ENCODE assay signal across 1 cellular context in the genomic region with DNA sequence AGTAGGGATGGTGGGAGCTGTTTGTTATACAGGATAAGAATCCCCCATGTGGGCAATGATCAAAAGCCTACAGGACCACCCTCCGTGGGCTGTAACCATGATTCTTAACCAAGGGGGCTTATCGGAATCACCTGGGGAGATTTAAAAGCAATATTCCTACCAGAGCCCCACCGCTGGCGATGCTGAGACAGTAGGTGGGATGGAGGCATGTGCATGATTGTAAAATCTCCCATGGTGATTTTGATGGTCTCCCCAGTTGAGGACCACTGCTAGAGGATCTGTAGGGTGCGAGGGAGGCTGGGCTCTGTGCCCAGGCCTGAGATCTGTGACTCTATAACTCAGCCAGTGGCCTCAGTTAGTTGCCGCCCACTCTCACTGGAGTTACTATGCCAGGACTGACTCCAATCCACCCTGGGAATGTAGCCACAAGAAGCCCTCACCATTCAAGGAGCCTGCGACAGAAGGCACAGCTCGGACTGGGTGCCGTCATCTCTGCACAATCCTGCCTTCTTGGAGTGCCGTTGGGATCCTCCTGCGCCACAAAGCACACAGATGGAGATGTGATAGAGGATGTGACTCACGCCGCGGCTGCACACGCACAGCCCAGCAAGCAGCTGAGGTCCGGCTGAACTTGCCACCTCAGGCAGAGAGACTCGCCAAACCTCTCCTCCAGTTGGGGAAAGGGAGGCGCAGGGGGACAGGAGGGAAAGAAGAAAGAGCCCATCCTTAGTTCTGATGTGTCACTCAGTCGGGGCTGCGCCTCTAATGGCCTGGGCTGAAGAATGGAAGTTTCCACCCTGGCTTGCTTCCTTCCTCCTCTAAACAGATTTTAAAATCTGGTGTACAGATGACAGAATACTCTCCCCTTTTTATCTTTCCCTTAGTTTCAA.
TF ChIP-seq lines count a peak whose summit lies in the region.

No MANE protein-coding gene starts in this region.

TF ChIP-seq in HepG2, 621 proteins besides CTCF, POLR2A, EP300 and RAD21:
- TF ChIP-seq LRRFIP1 (CRISPR knock-in tag; conservative IDR thresholded peaks at IDR 0.05) (no peak), ZNF263 (CRISPR knock-in tag; IDR thresholded peaks at IDR 0.05) (no peak), ZNF713 (CRISPR knock-in tag; IDR thresholded peaks at IDR 0.05) (no peak), KMT2B (CRISPR knock-in tag; IDR thresholded peaks at IDR 0.05) (no peak), MAFF (IDR thresholded peaks at IDR 0.05; ENCODE audit: low read depth, low read length) (no peak), ZNF792 (CRISPR knock-in tag; IDR thresholded peaks at IDR 0.05) (no peak), ZSCAN9 (CRISPR knock-in tag; IDR thresholded peaks at IDR 0.05; ENCODE audit: borderline replicate concordance) (no peak), HMG20B (CRISPR knock-in tag; conservative IDR thresholded peaks at IDR 0.05) (no peak), SMAD1 (CRISPR knock-in tag; IDR thresholded peaks at IDR 0.05; ENCODE audit: borderline replicate concordance, low read depth) (no peak), ZMAT3 (CRISPR knock-in tag; conservative IDR thresholded peaks at IDR 0.05) (no peak), PAF1 (CRISPR knock-in tag; IDR thresholded peaks at IDR 0.05) (no peak), ZNF7 (CRISPR knock-in tag; IDR thresholded peaks at IDR 0.05) (no peak), ZNF44 (CRISPR knock-in tag; IDR thresholded peaks at IDR 0.05) (no peak), MAFG (CRISPR knock-in tag; IDR thresholded peaks at IDR 0.05) (no peak), ZBTB2 (CRISPR knock-in tag; IDR thresholded peaks at IDR 0.05; ENCODE audit: low read depth) (no peak), ZNF652 (CRISPR knock-in tag; IDR thresholded peaks at IDR 0.05; ENCODE audit: borderline replicate concordance, low read depth) (no peak), CEBPZ (IDR thresholded peaks at IDR 0.05; ENCODE audit: low read length) (no peak), ZNF33B (CRISPR knock-in tag; IDR thresholded peaks at IDR 0.05) (no peak), SUZ12 (IDR thresholded peaks at IDR 0.05; ENCODE audit: low read depth, low read length) (no peak), ZNF781 (CRISPR knock-in tag; IDR thresholded peaks at IDR 0.05; ENCODE audit: borderline replicate concordance, not compliant biosample characterization) (no peak), MED8 (CRISPR knock-in tag; IDR thresholded peaks at IDR 0.05; ENCODE audit: insufficient replicate concordance) (no peak), FOXA3 (CRISPR knock-in tag; IDR thresholded peaks at IDR 0.05) (no peak), FOSL2 (CRISPR knock-in tag; IDR thresholded peaks at IDR 0.05) (peak; percentile 78), SAP130 (CRISPR knock-in tag; IDR thresholded peaks at IDR 0.05; ENCODE audit: low read depth) (0 out of 2 replicates have a peak, but pooled peaks have one; percentile 5)
- TF ChIP-seq, protein P1, sequence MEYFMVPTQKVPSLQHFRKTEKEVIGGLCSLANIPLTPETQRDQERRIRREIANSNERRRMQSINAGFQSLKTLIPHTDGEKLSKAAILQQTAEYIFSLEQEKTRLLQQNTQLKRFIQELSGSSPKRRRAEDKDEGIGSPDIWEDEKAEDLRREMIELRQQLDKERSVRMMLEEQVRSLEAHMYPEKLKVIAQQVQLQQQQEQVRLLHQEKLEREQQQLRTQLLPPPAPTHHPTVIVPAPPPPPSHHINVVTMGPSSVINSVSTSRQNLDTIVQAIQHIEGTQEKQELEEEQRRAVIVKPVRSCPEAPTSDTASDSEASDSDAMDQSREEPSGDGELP (IDR thresholded peaks at IDR 0.05; ENCODE audit: borderline replicate concordance, low read depth): no peak; the same call in 1 of the 2 replicates
- TF ChIP-seq, protein P2, sequence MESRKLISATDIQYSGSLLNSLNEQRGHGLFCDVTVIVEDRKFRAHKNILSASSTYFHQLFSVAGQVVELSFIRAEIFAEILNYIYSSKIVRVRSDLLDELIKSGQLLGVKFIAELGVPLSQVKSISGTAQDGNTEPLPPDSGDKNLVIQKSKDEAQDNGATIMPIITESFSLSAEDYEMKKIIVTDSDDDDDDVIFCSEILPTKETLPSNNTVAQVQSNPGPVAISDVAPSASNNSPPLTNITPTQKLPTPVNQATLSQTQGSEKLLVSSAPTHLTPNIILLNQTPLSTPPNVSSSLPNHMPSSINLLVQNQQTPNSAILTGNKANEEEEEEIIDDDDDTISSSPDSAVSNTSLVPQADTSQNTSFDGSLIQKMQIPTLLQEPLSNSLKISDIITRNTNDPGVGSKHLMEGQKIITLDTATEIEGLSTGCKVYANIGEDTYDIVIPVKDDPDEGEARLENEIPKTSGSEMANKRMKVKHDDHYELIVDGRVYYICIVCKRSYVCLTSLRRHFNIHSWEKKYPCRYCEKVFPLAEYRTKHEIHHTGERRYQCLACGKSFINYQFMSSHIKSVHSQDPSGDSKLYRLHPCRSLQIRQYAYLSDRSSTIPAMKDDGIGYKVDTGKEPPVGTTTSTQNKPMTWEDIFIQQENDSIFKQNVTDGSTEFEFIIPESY (CRISPR knock-in tag; IDR thresholded peaks at IDR 0.05): peak; percentile 53; the same call in 1 of the 2 replicates
- TF ChIP-seq, protein P3, sequence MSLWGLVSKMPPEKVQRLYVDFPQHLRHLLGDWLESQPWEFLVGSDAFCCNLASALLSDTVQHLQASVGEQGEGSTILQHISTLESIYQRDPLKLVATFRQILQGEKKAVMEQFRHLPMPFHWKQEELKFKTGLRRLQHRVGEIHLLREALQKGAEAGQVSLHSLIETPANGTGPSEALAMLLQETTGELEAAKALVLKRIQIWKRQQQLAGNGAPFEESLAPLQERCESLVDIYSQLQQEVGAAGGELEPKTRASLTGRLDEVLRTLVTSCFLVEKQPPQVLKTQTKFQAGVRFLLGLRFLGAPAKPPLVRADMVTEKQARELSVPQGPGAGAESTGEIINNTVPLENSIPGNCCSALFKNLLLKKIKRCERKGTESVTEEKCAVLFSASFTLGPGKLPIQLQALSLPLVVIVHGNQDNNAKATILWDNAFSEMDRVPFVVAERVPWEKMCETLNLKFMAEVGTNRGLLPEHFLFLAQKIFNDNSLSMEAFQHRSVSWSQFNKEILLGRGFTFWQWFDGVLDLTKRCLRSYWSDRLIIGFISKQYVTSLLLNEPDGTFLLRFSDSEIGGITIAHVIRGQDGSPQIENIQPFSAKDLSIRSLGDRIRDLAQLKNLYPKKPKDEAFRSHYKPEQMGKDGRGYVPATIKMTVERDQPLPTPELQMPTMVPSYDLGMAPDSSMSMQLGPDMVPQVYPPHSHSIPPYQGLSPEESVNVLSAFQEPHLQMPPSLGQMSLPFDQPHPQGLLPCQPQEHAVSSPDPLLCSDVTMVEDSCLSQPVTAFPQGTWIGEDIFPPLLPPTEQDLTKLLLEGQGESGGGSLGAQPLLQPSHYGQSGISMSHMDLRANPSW (CRISPR knock-in tag; IDR thresholded peaks at IDR 0.05; ENCODE audit: borderline replicate concordance): no peak
- TF ChIP-seq, protein P4, sequence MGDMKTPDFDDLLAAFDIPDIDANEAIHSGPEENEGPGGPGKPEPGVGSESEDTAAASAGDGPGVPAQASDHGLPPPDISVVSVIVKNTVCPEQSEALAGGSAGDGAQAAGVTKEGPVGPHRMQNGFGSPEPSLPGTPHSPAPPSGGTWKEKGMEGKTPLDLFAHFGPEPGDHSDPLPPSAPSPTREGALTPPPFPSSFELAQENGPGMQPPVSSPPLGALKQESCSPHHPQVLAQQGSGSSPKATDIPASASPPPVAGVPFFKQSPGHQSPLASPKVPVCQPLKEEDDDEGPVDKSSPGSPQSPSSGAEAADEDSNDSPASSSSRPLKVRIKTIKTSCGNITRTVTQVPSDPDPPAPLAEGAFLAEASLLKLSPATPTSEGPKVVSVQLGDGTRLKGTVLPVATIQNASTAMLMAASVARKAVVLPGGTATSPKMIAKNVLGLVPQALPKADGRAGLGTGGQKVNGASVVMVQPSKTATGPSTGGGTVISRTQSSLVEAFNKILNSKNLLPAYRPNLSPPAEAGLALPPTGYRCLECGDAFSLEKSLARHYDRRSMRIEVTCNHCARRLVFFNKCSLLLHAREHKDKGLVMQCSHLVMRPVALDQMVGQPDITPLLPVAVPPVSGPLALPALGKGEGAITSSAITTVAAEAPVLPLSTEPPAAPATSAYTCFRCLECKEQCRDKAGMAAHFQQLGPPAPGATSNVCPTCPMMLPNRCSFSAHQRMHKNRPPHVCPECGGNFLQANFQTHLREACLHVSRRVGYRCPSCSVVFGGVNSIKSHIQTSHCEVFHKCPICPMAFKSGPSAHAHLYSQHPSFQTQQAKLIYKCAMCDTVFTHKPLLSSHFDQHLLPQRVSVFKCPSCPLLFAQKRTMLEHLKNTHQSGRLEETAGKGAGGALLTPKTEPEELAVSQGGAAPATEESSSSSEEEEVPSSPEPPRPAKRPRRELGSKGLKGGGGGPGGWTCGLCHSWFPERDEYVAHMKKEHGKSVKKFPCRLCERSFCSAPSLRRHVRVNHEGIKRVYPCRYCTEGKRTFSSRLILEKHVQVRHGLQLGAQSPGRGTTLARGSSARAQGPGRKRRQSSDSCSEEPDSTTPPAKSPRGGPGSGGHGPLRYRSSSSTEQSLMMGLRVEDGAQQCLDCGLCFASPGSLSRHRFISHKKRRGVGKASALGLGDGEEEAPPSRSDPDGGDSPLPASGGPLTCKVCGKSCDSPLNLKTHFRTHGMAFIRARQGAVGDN (CRISPR knock-in tag; IDR thresholded peaks at IDR 0.05): peak; percentile 31; the same call in 1 of the 2 replicates
